ENCODE assay signal across 8 cellular contexts in genomic region chr12:55965941-55966407, GRCh38. TPM values are rescaled to one million over a fixed set of nuclear protein-coding genes. Genes with fewer than 3 reads are reported as not detected.
A peak's percentile ranks its signal among the peaks of the same experiment; 100 is the strongest.
DNase-seq lines count a peak whose midpoint lies in the region; ATAC-seq and TF ChIP-seq lines count a peak whose summit lies in the region.

Gene PMEL, minus strand, starts transcription at chr12:55966042. Its CDS starts 31 bp downstream, at chr12:55966011.

- H3K9me3 Mint-ChIP-seq in stimulated activated memory B cell treated with anti-CD40 and anti-IgM and Interleukin-4, amounts not matched to agents 10 μg/mL and 1 μg/mL and 100 μg/mL, for 72 hours: no peaks in the 10 kb centered on the region

- no peaks in the 10 kb centered on the region for H3K9me3 ChIP-seq in adipocyte (ENCODE audit: control insufficient read depth, low read length)
- no peaks in the 10 kb centered on the region for H3K9me3 ChIP-seq in iPS-15b (ENCODE audit: control insufficient read depth, insufficient read depth, low read length)

- no peaks in the 10 kb centered on the region for H3K27me3 ChIP-seq in ACC112 (ENCODE audit: insufficient read depth, low read length)
- no peaks in the 10 kb centered on the region for H3K27me3 ChIP-seq in adipocyte (replicated peaks; ENCODE audit: control insufficient read depth, insufficient read depth, low read length)
- H3K27me3 ChIP-seq in iPS-15b (ENCODE audit: control insufficient read depth, insufficient read depth, low read length): no peaks in the 10 kb centered on the region

- H3K36me3 ChIP-seq in ACC112 (ENCODE audit: insufficient read depth, low read length) (peaks cover 10% of the 10 kb centered on the region; the same call in 1 of the 2 replicates), adipocyte (ENCODE audit: control insufficient read depth, insufficient read depth, low read length, severe bottlenecking) (no peaks in the 10 kb centered on the region), iPS-15b (ENCODE audit: control insufficient read depth, insufficient read depth, low read length) (peaks cover 6% of the 10 kb centered on the region)

- DNase-seq in HFF-Myc (ENCODE audit: extremely low read depth, low read depth) (no peak), adipocyte (ENCODE audit: low read depth) (no peak), ureter (ENCODE audit: low spot score) (no peak), NCI-H2029 treated with DMSO at 0.1 percent for 48 hours (lab: John Stamatoyannopoulos, UW) (no peak)
- DNase-seq in NK-92 treated with Interleukin-12 subunit alpha and Interleukin-12 subunit beta, amount 100 ng/mL, for 24 hours (lab: John Stamatoyannopoulos, UW): no peak

- ATAC-seq in stimulated activated memory B cell treated with anti-CD40 and anti-IgM and Interleukin-4, amounts not matched to agents 10 μg/mL and 1 μg/mL and 100 μg/mL, for 72 hours: no peak

- H2AFZ ChIP-seq in ACC112 (ENCODE audit: low read length, unreplicated experiment): peak within 1 kb of the TSS; percentile 69

- H3K79me2 ChIP-seq in ACC112 (ENCODE audit: control insufficient read depth, insufficient read depth, low read length, unreplicated experiment): peaks cover 36% of the 10 kb centered on the region

- peaks cover 42% of the 10 kb centered on the region for H3K4me1 Mint-ChIP-seq in stimulated activated memory B cell treated with anti-CD40 and anti-IgM and Interleukin-4, amounts not matched to agents 10 μg/mL and 1 μg/mL and 100 μg/mL, for 72 hours

- H3K27ac ChIP-seq in ACC112 (ENCODE audit: low read depth, low read length): peak within 1 kb of the TSS; percentile 98

- peak within 1 kb of the TSS; percentile 91 for H3K27ac Mint-ChIP-seq in stimulated activated memory B cell treated with anti-CD40 and anti-IgM and Interleukin-4, amounts not matched to agents 10 μg/mL and 1 μg/mL and 100 μg/mL, for 72 hours

- H3K36me3 Mint-ChIP-seq in stimulated activated memory B cell treated with anti-CD40 and anti-IgM and Interleukin-4, amounts not matched to agents 10 μg/mL and 1 μg/mL and 100 μg/mL, for 72 hours: peaks cover 15% of the 10 kb centered on the region

- H3K9ac ChIP-seq in adipocyte (ENCODE audit: low read length) (peak within 1 kb of the TSS; percentile 84), iPS-15b (ENCODE audit: low read depth, low read length) (peak within 1 kb of the TSS; percentile 82)

- H3K4me1 ChIP-seq in ACC112 (ENCODE audit: control insufficient read depth, insufficient read depth, low read length, unreplicated experiment): peaks cover 34% of the 10 kb centered on the region
- H3K4me1 ChIP-seq in adipocyte (ENCODE audit: control insufficient read depth, insufficient read depth, low read length): peaks cover 10% of the 10 kb centered on the region
- no peaks in the 10 kb centered on the region for H3K4me1 ChIP-seq in iPS-15b (ENCODE audit: control insufficient read depth, insufficient read depth, low read length)

- H3K4me3 Mint-ChIP-seq in stimulated activated memory B cell treated with anti-CD40 and anti-IgM and Interleukin-4, amounts not matched to agents 10 μg/mL and 1 μg/mL and 100 μg/mL, for 72 hours: peak within 1 kb of the TSS; percentile 98

- no peaks in the 10 kb centered on the region for H3K27me3 Mint-ChIP-seq in stimulated activated memory B cell treated with anti-CD40 and anti-IgM and Interleukin-4, amounts not matched to agents 10 μg/mL and 1 μg/mL and 100 μg/mL, for 72 hours

- no peak for TF ChIP-seq CTCF in HFF-Myc (IDR thresholded peaks at IDR 0.05; ENCODE audit: low read depth, low read length, missing control alignments)

- H3K4me3 ChIP-seq in ACC112 (ENCODE audit: low read depth, low read length) (peak within 1 kb of the TSS; percentile 90), HFF-Myc (replicated peaks; ENCODE audit: low read depth, low read length) (peak within 1 kb of the TSS; percentile 91), adipocyte (ENCODE audit: low read length) (peak within 1 kb of the TSS; percentile 94), iPS-15b (ENCODE audit: low read depth, low read length) (peak within 1 kb of the TSS; percentile 93)

RNA-seq across cellular contexts. Expression of gene PMEL, which starts in this region (rescaled TPM):
- total RNA-seq in ureter: 5.8 TPM
